ENCODE assay signal across 18 cellular contexts in the genomic region with DNA sequence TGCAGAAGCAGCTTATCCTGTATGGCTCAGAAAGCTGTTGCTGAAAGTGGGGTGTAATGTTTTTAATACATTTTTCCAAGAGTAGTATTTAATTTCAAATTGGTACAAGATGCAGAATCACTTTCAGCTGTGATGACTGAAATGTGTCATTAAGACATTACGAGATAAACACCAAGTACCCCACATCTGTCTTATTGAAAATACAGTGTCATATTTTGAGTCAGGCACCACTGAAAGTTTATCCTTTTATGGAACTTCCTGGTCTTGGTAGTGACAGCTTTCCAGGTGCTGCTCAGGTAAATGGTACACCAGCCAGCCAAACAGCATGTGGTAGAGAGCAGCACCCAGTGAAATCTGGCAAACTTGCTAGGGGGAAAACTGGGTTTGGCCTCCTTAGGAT.
"Had no signal": no experiment of that assay in that cellular context is flagged by ENCODE, and none has a peak within 500 bp of the region (broad histone marks: within the 10 kb centered on the region; RNA-seq: fewer than 3 reads in every experiment).

No MANE protein-coding gene starts in this region.

- H3K4me3 Mint-ChIP-seq: endodermal cell; naive thymus-derived CD4-positive, alpha-beta T cell; nephron progenitor cell; type B pancreatic cell had no signal

- H3K9me3 Mint-ChIP-seq: endodermal cell; naive thymus-derived CD4-positive, alpha-beta T cell; nephron progenitor cell; type B pancreatic cell had no signal

- H2AFZ ChIP-seq: hepatocyte had no signal

- H3K9me3 ChIP-seq: psoas muscle, right lobe of liver, suprapubic skin, thyroid gland had no signal

- H3K27me3 ChIP-seq: hepatocyte, right lobe of liver, suprapubic skin, thyroid gland had no signal

- H3K79me2 ChIP-seq: hepatocyte had no signal

- H3K4me2 ChIP-seq: hepatocyte had no signal

- DNase-seq: effector CD4-positive, alpha-beta T cell; endodermal cell; erythroblast; foreskin melanocyte; head of caudate nucleus; mesendoderm; naive thymus-derived CD4-positive, alpha-beta T cell; nephron progenitor cell; psoas muscle; retina; right lobe of liver; stimulated activated CD4-positive, alpha-beta T cell treated with anti-CD3 and anti-CD28 coated beads, Interleukin-4, amount 100 ng/mL, for 1 hour; stimulated activated naive CD4-positive, alpha-beta T cell; thyroid gland had no signal

- H3K4me3 ChIP-seq: coronary artery, hepatocyte, psoas muscle, right lobe of liver, suprapubic skin, thyroid gland had no signal

- H3K4me1 Mint-ChIP-seq: endodermal cell, nephron progenitor cell had no signal

- H3K4me1 ChIP-seq: psoas muscle, right lobe of liver, suprapubic skin had no signal

- H3K27ac Mint-ChIP-seq: endodermal cell, nephron progenitor cell, type B pancreatic cell had no signal

- ATAC-seq: naive thymus-derived CD4-positive, alpha-beta T cell; psoas muscle; right lobe of liver had no signal

- H3K27me3 Mint-ChIP-seq: naive thymus-derived CD4-positive, alpha-beta T cell; type B pancreatic cell had no signal
